ENCODE assay signal across 1 cellular context in the genomic region with DNA sequence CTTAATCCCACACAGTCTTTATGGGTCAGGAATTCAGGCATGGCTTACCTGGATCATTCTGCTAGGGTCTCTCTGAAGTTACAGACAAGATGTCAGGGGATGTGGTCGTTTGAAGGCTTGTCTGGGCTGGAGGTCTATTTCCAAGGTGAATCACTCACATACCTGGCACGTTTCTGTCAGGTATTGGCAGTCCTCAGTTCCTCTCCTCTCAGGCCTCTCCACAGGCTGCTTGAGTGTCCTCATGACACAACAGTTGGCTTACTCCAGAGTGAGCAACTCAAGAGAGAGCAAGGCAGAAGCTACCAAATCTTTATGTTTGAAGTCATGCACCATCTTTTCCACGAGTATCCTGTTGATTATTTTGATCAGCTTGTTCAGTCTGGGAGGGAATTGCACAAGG.
TF ChIP-seq lines count a peak whose summit lies in the region.

No MANE protein-coding gene starts in this region.

TF ChIP-seq in GM23338, 12 proteins besides CTCF, POLR2A, EP300 and RAD21:
- TF ChIP-seq, protein P1, sequence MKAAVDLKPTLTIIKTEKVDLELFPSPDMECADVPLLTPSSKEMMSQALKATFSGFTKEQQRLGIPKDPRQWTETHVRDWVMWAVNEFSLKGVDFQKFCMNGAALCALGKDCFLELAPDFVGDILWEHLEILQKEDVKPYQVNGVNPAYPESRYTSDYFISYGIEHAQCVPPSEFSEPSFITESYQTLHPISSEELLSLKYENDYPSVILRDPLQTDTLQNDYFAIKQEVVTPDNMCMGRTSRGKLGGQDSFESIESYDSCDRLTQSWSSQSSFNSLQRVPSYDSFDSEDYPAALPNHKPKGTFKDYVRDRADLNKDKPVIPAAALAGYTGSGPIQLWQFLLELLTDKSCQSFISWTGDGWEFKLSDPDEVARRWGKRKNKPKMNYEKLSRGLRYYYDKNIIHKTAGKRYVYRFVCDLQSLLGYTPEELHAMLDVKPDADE (IDR thresholded peaks at IDR 0.05), result no peak
- TF ChIP-seq EZH2phosphoT487 (IDR thresholded peaks at IDR 0.05; ENCODE audit: unreplicated experiment), result no peak
- TF ChIP-seq EZH2 (IDR thresholded peaks at IDR 0.05; ENCODE audit: low read depth, unreplicated experiment), result no peak
